Comparison of ENCODE assay signal across 8 cellular contexts in genomic region chr1:11273595-11274234, GRCh38. TPM values are rescaled to one million over a fixed set of nuclear protein-coding genes. Genes with fewer than 3 reads are reported as not detected.
DNase-seq lines count a peak whose midpoint lies in the region; ATAC-seq, FAIRE-seq and TF ChIP-seq lines count a peak whose summit lies in the region.

No MANE protein-coding gene starts in this region.

- peaks cover 3% of the 10 kb centered on the region for H3K27me3 Mint-ChIP-seq in T-helper 2 cell treated with Interferon-gamma antibody and Interleukin-4, amounts not matched to agents 5 μg/mL and 100 μg/mL, for 36 hours (ENCODE audit: low read depth)
- H3K27me3 Mint-ChIP-seq in progenitor cell of endocrine pancreas: no peaks in the 10 kb centered on the region

- peak overlapping the region; percentile 98 for H3K4me3 Mint-ChIP-seq in T-helper 2 cell treated with Interferon-gamma antibody and Interleukin-4, amounts not matched to agents 5 μg/mL and 100 μg/mL, for 36 hours
- peak overlapping the region; percentile 90 for H3K4me3 Mint-ChIP-seq in progenitor cell of endocrine pancreas (ENCODE audit: low read depth)

- no peak for TF ChIP-seq CTCF in fibroblast of mammary gland (conservative IDR thresholded peaks at IDR 0.05; ENCODE audit: control insufficient read depth, insufficient read depth, low read depth, low read length)
- TF ChIP-seq CTCF in progenitor cell of endocrine pancreas (IDR thresholded peaks at IDR 0.05; ENCODE audit: unreplicated experiment): no peak

- FAIRE-seq in urothelium cell line (lab: Jason Lieb, UNC): no peak

- ATAC-seq in GM18870 (IDR thresholded peaks at IDR 0.05; ENCODE audit: unreplicated experiment) (peak; percentile 38), HG02938 (IDR thresholded peaks at IDR 0.05; ENCODE audit: unreplicated experiment) (peak; percentile 38)

- peak overlapping the region; percentile 96 for H3K27ac Mint-ChIP-seq in T-helper 2 cell treated with Interferon-gamma antibody and Interleukin-4, amounts not matched to agents 5 μg/mL and 100 μg/mL, for 36 hours
- peak overlapping the region; percentile 95 for H3K27ac Mint-ChIP-seq in progenitor cell of endocrine pancreas

- no peaks in the 10 kb centered on the region for H3K9me3 Mint-ChIP-seq in T-helper 2 cell treated with Interferon-gamma antibody and Interleukin-4, amounts not matched to agents 5 μg/mL and 100 μg/mL, for 36 hours
- no peaks in the 10 kb centered on the region for H3K9me3 Mint-ChIP-seq in progenitor cell of endocrine pancreas (ENCODE audit: low read depth)

- peaks cover 28% of the 10 kb centered on the region for H3K36me3 Mint-ChIP-seq in T-helper 2 cell treated with Interferon-gamma antibody and Interleukin-4, amounts not matched to agents 5 μg/mL and 100 μg/mL, for 36 hours (ENCODE audit: low read depth)
- peaks cover 6% of the 10 kb centered on the region for H3K36me3 Mint-ChIP-seq in progenitor cell of endocrine pancreas (ENCODE audit: insufficient read depth)

- DNase-seq in T-helper 2 cell treated with Interferon-gamma antibody and Interleukin-4, amounts not matched to agents 5 μg/mL and 100 μg/mL, for 36 hours (ENCODE audit: low spot score): no peak
- DNase-seq in fibroblast of mammary gland (ENCODE audit: low read depth) (no peak), progenitor cell of endocrine pancreas (ENCODE audit: low spot score, unreplicated experiment) (no peak), urothelium cell line (ENCODE audit: low spot score) (no peak), NCI-H524 treated with DMSO at 0.1 percent for 48 hours (lab: John Stamatoyannopoulos, UW) (no peak), NCI-H2081 treated with DMSO at 0.1 percent for 48 hours (lab: John Stamatoyannopoulos, UW) (no peak)

- peak overlapping the region; percentile 75 for H3K4me3 ChIP-seq in fibroblast of mammary gland (ENCODE audit: control insufficient read depth, low read depth, low read length)

- H3K4me1 Mint-ChIP-seq in T-helper 2 cell treated with Interferon-gamma antibody and Interleukin-4, amounts not matched to agents 5 μg/mL and 100 μg/mL, for 36 hours (ENCODE audit: low read depth): peaks cover 28% of the 10 kb centered on the region
- H3K4me1 Mint-ChIP-seq in progenitor cell of endocrine pancreas (ENCODE audit: low read depth): peaks cover 13% of the 10 kb centered on the region

RNA-seq across cellular contexts. Expression of gene UBIAD1, which starts 0.7 kb away (rescaled TPM):
- total RNA-seq in progenitor cell of endocrine pancreas: 16.4 and 16.8 TPM in 2 replicates

RNA-seq across cellular contexts. Expression of gene MTOR, which starts 11.4 kb away (rescaled TPM):
- 60.6 and 66.3 TPM in 2 replicates for total RNA-seq in progenitor cell of endocrine pancreas
